In genomic region chr9:13769006-13769405, GRCh38 we compare ENCODE assay signal across 6 cellular contexts.
"Had no signal": no experiment of that assay in that cellular context is flagged by ENCODE, and none has a peak within 500 bp of the region (broad histone marks: within the 10 kb centered on the region; RNA-seq: fewer than 3 reads in every experiment).

No MANE protein-coding gene starts in this region.

- H3K27ac ChIP-seq: GM23248 had no signal

- DNase-seq: GM23248, GOT3, H7, HFFc6, IMR-90, KG1 had no signal
